Comparison of ENCODE assay signal across 2 cellular contexts in genomic region chr15:74197176-74197965, GRCh38.
TF ChIP-seq lines count a peak whose summit lies in the region.

No MANE protein-coding gene starts in this region.

TF ChIP-seq in SK-N-SH, 30 proteins besides CTCF, POLR2A, EP300 and RAD21:
- TF ChIP-seq RCOR1 (IDR thresholded peaks at IDR 0.05; ENCODE audit: low read length) (no peak), FOXJ3 (CRISPR knock-in tag; IDR thresholded peaks at IDR 0.05) (no peak), GATA2 (CRISPR knock-in tag; IDR thresholded peaks at IDR 0.05) (no peak)

TF ChIP-seq in SK-N-SH treated with all-trans-retinoic acid at 6 μM for 48 hours, 23 proteins besides CTCF, POLR2A, EP300 and RAD21:
- TF ChIP-seq ZNF70 (CRISPR knock-in tag; IDR thresholded peaks at IDR 0.05) (no peak), ZNF8 (CRISPR knock-in tag; IDR thresholded peaks at IDR 0.05) (no peak), ZC3H10 (CRISPR knock-in tag; IDR thresholded peaks at IDR 0.05) (no peak), SNAI2 (CRISPR knock-in tag; IDR thresholded peaks at IDR 0.05) (no peak), PPARA (CRISPR knock-in tag; IDR thresholded peaks at IDR 0.05; ENCODE audit: borderline replicate concordance) (no peak), OSR1 (CRISPR knock-in tag; IDR thresholded peaks at IDR 0.05) (no peak), ARNTL (CRISPR knock-in tag; IDR thresholded peaks at IDR 0.05; ENCODE audit: borderline replicate concordance, low read depth) (no peak), RARB (CRISPR knock-in tag; IDR thresholded peaks at IDR 0.05) (no peak), ZNF565 (CRISPR knock-in tag; conservative IDR thresholded peaks at IDR 0.05; ENCODE audit: low read depth) (no peak), ZFP3 (CRISPR knock-in tag; IDR thresholded peaks at IDR 0.05) (no peak), TCF4 (CRISPR knock-in tag; IDR thresholded peaks at IDR 0.05; ENCODE audit: borderline replicate concordance) (no peak), CREB5 (CRISPR knock-in tag; IDR thresholded peaks at IDR 0.05; ENCODE audit: low read depth) (no peak), ZFP30 (CRISPR knock-in tag; IDR thresholded peaks at IDR 0.05) (no peak), ESRRG (CRISPR knock-in tag; IDR thresholded peaks at IDR 0.05) (no peak), TSHZ2 (CRISPR knock-in tag; IDR thresholded peaks at IDR 0.05) (no peak), POU6F1 (CRISPR knock-in tag; IDR thresholded peaks at IDR 0.05; ENCODE audit: borderline replicate concordance, low read depth) (no peak), BACH2 (CRISPR knock-in tag; IDR thresholded peaks at IDR 0.05; ENCODE audit: borderline replicate concordance) (no peak), PATZ1 (CRISPR knock-in tag; IDR thresholded peaks at IDR 0.05; ENCODE audit: borderline replicate concordance) (no peak), GLIS3 (CRISPR knock-in tag; IDR thresholded peaks at IDR 0.05) (no peak), CSDC2 (CRISPR knock-in tag; IDR thresholded peaks at IDR 0.05) (no peak)
